ENCODE assay signal across 29 cellular contexts in the genomic region with DNA sequence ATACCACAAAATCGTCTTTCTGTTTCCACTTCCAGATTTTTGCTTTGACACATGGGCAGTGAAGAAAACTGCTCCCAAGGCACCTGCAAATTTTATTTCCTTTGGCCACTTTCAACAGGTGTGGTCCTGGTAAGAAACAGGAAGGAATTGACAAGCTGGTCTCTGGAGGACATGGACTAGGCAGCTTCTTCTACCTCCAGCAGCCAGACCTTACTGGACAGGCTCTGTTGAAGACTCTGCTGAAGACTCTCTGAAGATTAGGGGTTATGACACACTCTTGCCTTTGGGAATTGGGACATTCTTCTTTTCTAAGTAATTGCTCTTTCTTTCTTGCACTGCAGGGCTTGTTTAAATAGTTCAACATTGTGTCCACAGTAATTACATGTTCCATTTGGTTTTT.
"Had no signal": no experiment of that assay in that cellular context is flagged by ENCODE, and none has a peak within 500 bp of the region (broad histone marks: within the 10 kb centered on the region; RNA-seq: fewer than 3 reads in every experiment).

No MANE protein-coding gene starts in this region.

- H3K27ac ChIP-seq: heart right ventricle, hepatocyte, lower lobe of right lung, neural progenitor cell, neutrophil, parathyroid adenoma, psoas muscle, sigmoid colon, stomach, suprapubic skin, thoracic aorta, tibial artery, upper lobe of right lung had no signal

- H3K36me3 ChIP-seq: heart right ventricle, lower lobe of right lung, neural progenitor cell, neutrophil, sigmoid colon, stomach, suprapubic skin, thoracic aorta, tibial artery, upper lobe of right lung had no signal

- H3K9me3 ChIP-seq: heart right ventricle, lower lobe of right lung, neutrophil, psoas muscle, sigmoid colon, stomach, suprapubic skin, thoracic aorta, tibial artery, upper lobe of right lung had no signal

- H3K4me1 ChIP-seq: heart right ventricle, lower lobe of right lung, neural progenitor cell, parathyroid adenoma, psoas muscle, sigmoid colon, stomach, suprapubic skin, tibial artery, upper lobe of right lung had no signal

- H3K27me3 ChIP-seq: heart right ventricle, hepatocyte, neural progenitor cell, neutrophil, sigmoid colon, stomach, suprapubic skin, tibial artery, upper lobe of right lung had no signal

- ATAC-seq: left cardiac atrium; left lobe of liver; lower lobe of right lung; natural killer cell; psoas muscle; stimulated activated memory B cell treated with anti-CD40 and anti-IgM and Interleukin-4, amounts not matched to agents 10 μg/mL and 1 μg/mL and 100 μg/mL, for 72 hours; stimulated activated naive CD8-positive, alpha-beta T cell treated with anti-CD3 and anti-CD28 coated beads, Interleukin-15, Interleukin-2, amounts not matched to agents 100 U/mL and 50 U/mL, for 24 hours; upper lobe of right lung had no signal

- H3K4me3 ChIP-seq: heart right ventricle, hepatocyte, lower lobe of right lung, neural progenitor cell, psoas muscle, sigmoid colon, smooth muscle cell, stomach, suprapubic skin, thoracic aorta, tibial artery, upper lobe of right lung had no signal

- DNase-seq: heart right ventricle; kidney glomerular epithelial cell; left cardiac atrium; lower lobe of right lung; mammary epithelial cell; mesenchymal stem cell; naive B cell; natural killer cell; nephron progenitor cell; occipital lobe; psoas muscle; sigmoid colon; stimulated activated CD4-positive, alpha-beta T cell treated with anti-CD3 and anti-CD28 coated beads, Interleukin-1b, Interleukin-23, amount 100 ng/mL, for 48 hours; stimulated activated CD4-positive, alpha-beta T cell treated with anti-CD3 and anti-CD28 coated beads, Interleukin-2, amount 100 ng/mL, for 48 hours; stimulated activated CD4-positive, alpha-beta T cell treated with anti-CD3 and anti-CD28 coated beads, Interleukin-4, amount 100 ng/mL, for 4 hours; stimulated activated CD8-positive, alpha-beta memory T cell treated with anti-CD3 and anti-CD28 coated beads, Interleukin-4, amount 100 ng/mL, for 48 hours; stimulated activated naive CD8-positive, alpha-beta T cell treated with anti-CD3 and anti-CD28 coated beads, Interleukin-15, Interleukin-2, amounts not matched to agents 100 U/mL and 50 U/mL, for 24 hours; stomach; tibial artery; upper lobe of right lung had no signal
